ENCODE assay signal across 1 cellular context in the genomic region with DNA sequence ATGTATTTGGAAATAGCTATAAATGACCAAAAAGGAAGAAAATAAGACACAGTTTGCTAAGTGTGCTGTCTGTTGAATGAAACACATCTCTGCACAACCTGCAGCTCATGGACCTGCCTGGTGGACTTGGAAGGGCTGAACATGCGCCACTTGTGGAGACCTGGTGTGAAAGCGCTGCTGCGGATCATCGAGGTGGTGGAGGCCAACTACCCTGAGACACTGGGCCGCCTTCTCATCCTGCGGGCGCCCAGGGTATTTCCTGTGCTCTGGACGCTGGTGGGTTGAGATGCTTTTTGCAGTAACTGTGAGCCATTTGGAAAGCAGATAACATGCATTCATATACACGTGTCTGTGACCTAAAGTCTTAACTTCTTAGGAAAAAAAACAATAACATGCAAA.
TF ChIP-seq lines count a peak whose summit lies in the region.

No MANE protein-coding gene starts in this region.

TF ChIP-seq in GM12878, 131 proteins besides CTCF, POLR2A, EP300 and RAD21 (continued from another document):
- TF ChIP-seq, protein P1, sequence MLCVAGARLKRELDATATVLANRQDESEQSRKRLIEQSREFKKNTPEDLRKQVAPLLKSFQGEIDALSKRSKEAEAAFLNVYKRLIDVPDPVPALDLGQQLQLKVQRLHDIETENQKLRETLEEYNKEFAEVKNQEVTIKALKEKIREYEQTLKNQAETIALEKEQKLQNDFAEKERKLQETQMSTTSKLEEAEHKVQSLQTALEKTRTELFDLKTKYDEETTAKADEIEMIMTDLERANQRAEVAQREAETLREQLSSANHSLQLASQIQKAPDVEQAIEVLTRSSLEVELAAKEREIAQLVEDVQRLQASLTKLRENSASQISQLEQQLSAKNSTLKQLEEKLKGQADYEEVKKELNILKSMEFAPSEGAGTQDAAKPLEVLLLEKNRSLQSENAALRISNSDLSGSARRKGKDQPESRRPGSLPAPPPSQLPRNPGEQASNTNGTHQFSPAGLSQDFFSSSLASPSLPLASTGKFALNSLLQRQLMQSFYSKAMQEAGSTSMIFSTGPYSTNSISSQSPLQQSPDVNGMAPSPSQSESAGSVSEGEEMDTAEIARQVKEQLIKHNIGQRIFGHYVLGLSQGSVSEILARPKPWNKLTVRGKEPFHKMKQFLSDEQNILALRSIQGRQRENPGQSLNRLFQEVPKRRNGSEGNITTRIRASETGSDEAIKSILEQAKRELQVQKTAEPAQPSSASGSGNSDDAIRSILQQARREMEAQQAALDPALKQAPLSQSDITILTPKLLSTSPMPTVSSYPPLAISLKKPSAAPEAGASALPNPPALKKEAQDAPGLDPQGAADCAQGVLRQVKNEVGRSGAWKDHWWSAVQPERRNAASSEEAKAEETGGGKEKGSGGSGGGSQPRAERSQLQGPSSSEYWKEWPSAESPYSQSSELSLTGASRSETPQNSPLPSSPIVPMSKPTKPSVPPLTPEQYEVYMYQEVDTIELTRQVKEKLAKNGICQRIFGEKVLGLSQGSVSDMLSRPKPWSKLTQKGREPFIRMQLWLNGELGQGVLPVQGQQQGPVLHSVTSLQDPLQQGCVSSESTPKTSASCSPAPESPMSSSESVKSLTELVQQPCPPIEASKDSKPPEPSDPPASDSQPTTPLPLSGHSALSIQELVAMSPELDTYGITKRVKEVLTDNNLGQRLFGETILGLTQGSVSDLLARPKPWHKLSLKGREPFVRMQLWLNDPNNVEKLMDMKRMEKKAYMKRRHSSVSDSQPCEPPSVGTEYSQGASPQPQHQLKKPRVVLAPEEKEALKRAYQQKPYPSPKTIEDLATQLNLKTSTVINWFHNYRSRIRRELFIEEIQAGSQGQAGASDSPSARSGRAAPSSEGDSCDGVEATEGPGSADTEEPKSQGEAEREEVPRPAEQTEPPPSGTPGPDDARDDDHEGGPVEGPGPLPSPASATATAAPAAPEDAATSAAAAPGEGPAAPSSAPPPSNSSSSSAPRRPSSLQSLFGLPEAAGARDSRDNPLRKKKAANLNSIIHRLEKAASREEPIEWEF (IDR thresholded peaks at IDR 0.05; ENCODE audit: insufficient replicate concordance, low read depth, low read length) = no peak
- no peak for TF ChIP-seq GATAD2B (conservative IDR thresholded peaks at IDR 0.05; ENCODE audit: low read depth)
- TF ChIP-seq MEF2B (IDR thresholded peaks at IDR 0.05; ENCODE audit: partially characterized antibody, poor library complexity, severe bottlenecking) = no peak
